In genomic region chr9:114798793-114799427, GRCh38 we compare ENCODE assay signal across 1 cellular context.
TF ChIP-seq lines count a peak whose summit lies in the region.

No MANE protein-coding gene starts in this region.

TF ChIP-seq in HepG2, 621 proteins besides CTCF, POLR2A, EP300 and RAD21:
- TF ChIP-seq ZNF503 (CRISPR knock-in tag; IDR thresholded peaks at IDR 0.05) = no peak
TF ChIP-seq in HepG2: peak in this region for 0.
